In the genomic region with DNA sequence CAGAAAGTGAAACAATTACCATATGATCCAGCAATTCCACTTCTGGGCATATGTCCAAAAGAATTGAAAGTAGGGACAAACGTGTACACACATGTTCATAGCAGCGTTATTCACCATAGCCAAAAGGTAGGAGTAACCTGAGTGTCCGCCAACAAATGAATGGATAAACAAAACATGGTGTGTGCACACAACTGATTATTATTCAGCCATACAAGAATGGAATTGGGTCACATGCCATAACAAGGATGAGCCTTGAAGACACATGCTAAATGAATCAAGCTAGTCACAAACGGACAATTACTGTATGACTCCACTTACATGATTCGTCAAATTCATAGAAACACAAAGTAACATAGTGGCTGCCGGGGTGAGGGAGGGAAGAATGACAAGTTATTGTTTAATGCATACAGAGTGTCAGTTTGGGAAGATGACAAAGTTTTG, we compare ENCODE assay signal across 1 cellular context.
TF ChIP-seq lines count a peak whose summit lies in the region.

No MANE protein-coding gene starts in this region.

TF ChIP-seq in WTC11, 78 proteins besides CTCF, POLR2A, EP300 and RAD21 (continued from another document):
- TF ChIP-seq, protein P1, sequence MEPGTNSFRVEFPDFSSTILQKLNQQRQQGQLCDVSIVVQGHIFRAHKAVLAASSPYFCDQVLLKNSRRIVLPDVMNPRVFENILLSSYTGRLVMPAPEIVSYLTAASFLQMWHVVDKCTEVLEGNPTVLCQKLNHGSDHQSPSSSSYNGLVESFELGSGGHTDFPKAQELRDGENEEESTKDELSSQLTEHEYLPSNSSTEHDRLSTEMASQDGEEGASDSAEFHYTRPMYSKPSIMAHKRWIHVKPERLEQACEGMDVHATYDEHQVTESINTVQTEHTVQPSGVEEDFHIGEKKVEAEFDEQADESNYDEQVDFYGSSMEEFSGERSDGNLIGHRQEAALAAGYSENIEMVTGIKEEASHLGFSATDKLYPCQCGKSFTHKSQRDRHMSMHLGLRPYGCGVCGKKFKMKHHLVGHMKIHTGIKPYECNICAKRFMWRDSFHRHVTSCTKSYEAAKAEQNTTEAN (CRISPR knock-in tag; IDR thresholded peaks at IDR 0.05) = no peak
- TF ChIP-seq OVOL2 (CRISPR knock-in tag; IDR thresholded peaks at IDR 0.05; ENCODE audit: borderline replicate concordance) (no peak), ETV6 (CRISPR knock-in tag; IDR thresholded peaks at IDR 0.05) (no peak)
- TF ChIP-seq, protein P2, sequence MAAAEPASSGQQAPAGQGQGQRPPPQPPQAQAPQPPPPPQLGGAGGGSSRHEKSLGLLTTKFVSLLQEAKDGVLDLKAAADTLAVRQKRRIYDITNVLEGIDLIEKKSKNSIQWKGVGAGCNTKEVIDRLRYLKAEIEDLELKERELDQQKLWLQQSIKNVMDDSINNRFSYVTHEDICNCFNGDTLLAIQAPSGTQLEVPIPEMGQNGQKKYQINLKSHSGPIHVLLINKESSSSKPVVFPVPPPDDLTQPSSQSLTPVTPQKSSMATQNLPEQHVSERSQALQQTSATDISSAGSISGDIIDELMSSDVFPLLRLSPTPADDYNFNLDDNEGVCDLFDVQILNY (CRISPR knock-in tag; IDR thresholded peaks at IDR 0.05) = no peak
- TF ChIP-seq, protein P3, sequence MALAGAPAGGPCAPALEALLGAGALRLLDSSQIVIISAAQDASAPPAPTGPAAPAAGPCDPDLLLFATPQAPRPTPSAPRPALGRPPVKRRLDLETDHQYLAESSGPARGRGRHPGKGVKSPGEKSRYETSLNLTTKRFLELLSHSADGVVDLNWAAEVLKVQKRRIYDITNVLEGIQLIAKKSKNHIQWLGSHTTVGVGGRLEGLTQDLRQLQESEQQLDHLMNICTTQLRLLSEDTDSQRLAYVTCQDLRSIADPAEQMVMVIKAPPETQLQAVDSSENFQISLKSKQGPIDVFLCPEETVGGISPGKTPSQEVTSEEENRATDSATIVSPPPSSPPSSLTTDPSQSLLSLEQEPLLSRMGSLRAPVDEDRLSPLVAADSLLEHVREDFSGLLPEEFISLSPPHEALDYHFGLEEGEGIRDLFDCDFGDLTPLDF (CRISPR knock-in tag; IDR thresholded peaks at IDR 0.05) = no peak
- TF ChIP-seq, protein P4, sequence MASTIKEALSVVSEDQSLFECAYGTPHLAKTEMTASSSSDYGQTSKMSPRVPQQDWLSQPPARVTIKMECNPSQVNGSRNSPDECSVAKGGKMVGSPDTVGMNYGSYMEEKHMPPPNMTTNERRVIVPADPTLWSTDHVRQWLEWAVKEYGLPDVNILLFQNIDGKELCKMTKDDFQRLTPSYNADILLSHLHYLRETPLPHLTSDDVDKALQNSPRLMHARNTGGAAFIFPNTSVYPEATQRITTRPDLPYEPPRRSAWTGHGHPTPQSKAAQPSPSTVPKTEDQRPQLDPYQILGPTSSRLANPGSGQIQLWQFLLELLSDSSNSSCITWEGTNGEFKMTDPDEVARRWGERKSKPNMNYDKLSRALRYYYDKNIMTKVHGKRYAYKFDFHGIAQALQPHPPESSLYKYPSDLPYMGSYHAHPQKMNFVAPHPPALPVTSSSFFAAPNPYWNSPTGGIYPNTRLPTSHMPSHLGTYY (CRISPR knock-in tag; IDR thresholded peaks at IDR 0.05) = no peak
- TF ChIP-seq, protein P5, sequence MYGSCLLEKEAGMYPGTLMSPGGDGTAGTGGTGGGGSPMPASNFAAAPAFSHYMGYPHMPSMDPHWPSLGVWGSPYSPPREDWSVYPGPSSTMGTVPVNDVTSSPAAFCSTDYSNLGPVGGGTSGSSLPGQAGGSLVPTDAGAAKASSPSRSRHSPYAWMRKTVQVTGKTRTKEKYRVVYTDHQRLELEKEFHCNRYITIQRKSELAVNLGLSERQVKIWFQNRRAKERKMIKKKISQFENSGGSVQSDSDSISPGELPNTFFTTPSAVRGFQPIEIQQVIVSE (CRISPR knock-in tag; IDR thresholded peaks at IDR 0.05; ENCODE audit: borderline replicate concordance) = no peak
